Comparison of ENCODE assay signal across 8 cellular contexts in the genomic region with DNA sequence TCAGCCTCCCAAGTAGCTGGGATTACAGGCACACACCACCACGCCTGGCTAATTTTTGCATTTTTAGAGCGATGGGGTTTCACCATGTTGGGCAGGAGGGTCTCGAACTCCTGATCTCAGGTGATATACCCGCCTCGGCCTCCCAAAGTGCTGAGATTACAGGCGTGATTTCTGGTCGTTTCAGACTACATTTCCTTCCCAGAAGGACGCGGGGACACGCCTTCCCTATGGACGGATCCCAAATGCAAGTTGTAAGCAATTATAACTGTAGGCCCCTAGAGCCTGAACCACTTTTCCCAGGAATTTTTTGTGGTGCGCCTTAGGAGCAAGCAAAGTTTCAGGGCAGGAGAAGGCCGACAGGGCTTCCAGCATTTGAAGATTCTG. TPM values are rescaled to one million over a fixed set of nuclear protein-coding genes. Genes with fewer than 3 reads are reported as not detected.
DNase-seq lines count a peak whose midpoint lies in the region; ATAC-seq and TF ChIP-seq lines count a peak whose summit lies in the region.

No MANE protein-coding gene starts in this region.

- ATAC-seq in GM18498 (IDR thresholded peaks at IDR 0.05; ENCODE audit: unreplicated experiment) (no peak), GM18868 (IDR thresholded peaks at IDR 0.05; ENCODE audit: unreplicated experiment) (no peak)

- TF ChIP-seq CTCF in VCaP (conservative IDR thresholded peaks at IDR 0.05) (no peak), fibroblast of the aortic adventitia (IDR thresholded peaks at IDR 0.05; ENCODE audit: insufficient read depth, low read length) (no peak), sigmoid colon (IDR thresholded peaks at IDR 0.05) (no peak)

- peak overlapping the region; percentile 49; the same call in 1 of the 2 replicates for H3K4me3 ChIP-seq in GM08714 (ENCODE audit: low read length)
- peak overlapping the region; percentile 60 for H3K4me3 ChIP-seq in fibroblast of the aortic adventitia (ENCODE audit: low read depth, low read length)
- peak overlapping the region; percentile 6 to 56 (median 52) for H3K4me3 ChIP-seq in sigmoid colon

- H3K27ac ChIP-seq in VCaP (peak overlapping the region; percentile 100), sigmoid colon (peak overlapping the region; percentile 88 to 90 (median 88))

- no peak for TF ChIP-seq EP300 in sigmoid colon (IDR thresholded peaks at IDR 0.05)

- no peaks in the 10 kb centered on the region for H3K27me3 ChIP-seq in sigmoid colon

- intact Hi-C loops in sigmoid colon (cut with DNase I), result loop anchor here (5.0 kb wide), 1 partner anchor 53 kb away; the partner anchor contains the start of gene ZNF813

- no peaks in the 10 kb centered on the region for H3K36me3 ChIP-seq in sigmoid colon

- H3K9me3 ChIP-seq in sigmoid colon, result peaks cover 0 to 4% (median 0%) of the 10 kb centered on the region in 4 donors

- DNase-seq in fibroblast of the aortic adventitia (ENCODE audit: low read depth) (no peak), sigmoid colon (no peak), NCI-H2029 (lab: John Stamatoyannopoulos, UW) (no peak), NCI-H1105 treated with DMSO at 0.1 percent for 48 hours (lab: John Stamatoyannopoulos, UW) (no peak)

- WGBS in sigmoid colon, 2 donors, result 70 to 82% methylated on average over 13 of the region's 13 CpGs

- TF ChIP-seq POLR2A in sigmoid colon (IDR thresholded peaks at IDR 0.05), result no peak

- H3K4me1 ChIP-seq in sigmoid colon, result peaks cover 0 to 14% (median 11%) of the 10 kb centered on the region in 4 donors

RNA-seq across cellular contexts. Expression of gene ZNF331, which starts 17.8 kb away (rescaled TPM):
- total RNA-seq in fibroblast of the aortic adventitia (ENCODE audit: low replicate concordance) (10.6 and 11.4 TPM in 2 replicates), sigmoid colon (10 to 100 TPM; 16.8 to 26.8 (median 21.4) TPM)
- polyA plus RNA-seq in sigmoid colon, result 1 to 10 TPM; 3.6 to 6.9 (median 4.2) TPM

RNA-seq across cellular contexts. Expression of gene ZNF813, which starts 52.6 kb away (rescaled TPM):
- total RNA-seq in fibroblast of the aortic adventitia (ENCODE audit: low replicate concordance) (2.5 and 4.0 TPM in 2 replicates), sigmoid colon (1 to 10 TPM; 2.9 to 4.2 (median 3.4) TPM)
- 1 to 10 TPM; 1.2 to 1.9 (median 1.2) TPM for polyA plus RNA-seq in sigmoid colon
